ENCODE assay signal across 20 cellular contexts in the genomic region with DNA sequence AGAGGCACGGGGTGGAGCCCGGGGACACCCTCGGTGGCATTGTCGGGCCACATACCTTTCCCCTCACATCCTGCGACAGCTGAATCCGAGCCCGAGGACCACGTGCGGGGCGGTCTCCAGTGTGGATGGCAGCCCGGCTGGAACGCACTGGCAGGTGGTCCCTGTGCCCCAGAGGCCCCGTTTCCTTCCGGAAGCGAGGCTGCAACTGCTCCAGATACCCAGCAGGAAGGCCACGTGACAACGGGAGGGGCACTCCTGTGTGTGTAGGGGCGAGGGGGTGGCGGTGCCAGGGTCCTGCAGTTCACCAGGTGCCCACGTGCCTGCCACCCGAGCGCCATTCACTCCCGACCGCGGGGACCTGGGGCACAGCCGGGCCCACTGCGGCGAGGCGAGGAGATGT.
"Had no signal": no experiment of that assay in that cellular context is flagged by ENCODE, and none has a peak within 500 bp of the region (broad histone marks: within the 10 kb centered on the region; RNA-seq: fewer than 3 reads in every experiment).

No MANE protein-coding gene starts in this region.

- H3K4me2 ChIP-seq: SK-N-SH had no signal

- H3K36me3 ChIP-seq: MG63 had no signal

- H3K9me3 ChIP-seq: MG63, SK-N-SH had no signal

- H3K27me3 ChIP-seq: MG63 had no signal

- FAIRE-seq: RCC 7860 had no signal

- H3K9ac ChIP-seq: SK-N-SH had no signal

- DNase-seq: KBM-7, MG63, NCI-H1092, NCI-H1105 treated with DMSO at 0.1 percent for 48 hours, NCI-H1417 treated with DMSO at 0.1 percent for 48 hours, NCI-H146, NCI-H1694 treated with DMSO at 0.1 percent for 48 hours, NCI-H1930, NCI-H2081, NCI-H2171, NCI-H226, NCI-H446, NCI-H510A, NCI-H69, NCI-H774, Right ventricle myocardium superior, RPMI8226, SK-N-SH, SW 1271 had no signal

- H3K4me3 ChIP-seq: MG63 had no signal
